In genomic region chr3:21645121-21645897, GRCh38 we compare ENCODE assay signal across 13 cellular contexts.
DNase-seq lines count a peak whose midpoint lies in the region; ATAC-seq, FAIRE-seq and TF ChIP-seq lines count a peak whose summit lies in the region.
"Had no signal": no experiment of that assay in that cellular context is flagged by ENCODE, and none has a peak within 500 bp of the region (broad histone marks: within the 10 kb centered on the region; RNA-seq: fewer than 3 reads in every experiment).

No MANE protein-coding gene starts in this region.

- TF ChIP-seq CTCF in MCF 10A (IDR thresholded peaks at IDR 0.05; ENCODE audit: unreplicated experiment) (no peak), mammary epithelial cell (conservative IDR thresholded peaks at IDR 0.05 in 1 of 2, IDR thresholded peaks at IDR 0.05 in 1 of 2; ENCODE audit: extremely low read depth in 1 of 2, insufficient read depth in 1 of 2, low read depth in 1 of 2, low read length in 2 of 2) (no peak), fibroblast of pulmonary artery (IDR thresholded peaks at IDR 0.05; ENCODE audit: low read length, missing control alignments) (no peak), tibial artery (IDR thresholded peaks at IDR 0.05) (no peak)

- 79% methylated on average over 4 of the region's 4 CpGs for whole genome bisulfite sequencing in mammary epithelial cell (ENCODE audit: low coverage, missing lambda C conversion rate)

- POLR2A ChIA-PET in MCF 10A (lab: Yijun Ruan, JAX) = interaction anchor here (0.7 to 0.8 kb wide), 2 partner anchors 9 to 12 kb away, joined by 4 to 5 read pairs; no protein-coding TSS in a partner anchor

- no peaks in the 10 kb centered on the region for H4K20me1 ChIP-seq in mammary epithelial cell (ENCODE audit: insufficient read depth, low read length)

- H3K4me3 ChIP-seq in mammary epithelial cell (replicated peaks in 1 of 3; ENCODE audit: insufficient read depth in 1 of 3, low read depth in 2 of 3, low read length in 3 of 3) (no peak overlapping the region), fibroblast of pulmonary artery (replicated peaks; ENCODE audit: low read depth, low read length) (no peak overlapping the region), tibial artery (peak overlapping the region in 1 of 2 donors; percentile 20)
- H3K4me3 ChIP-seq: A549 had no signal

- peak overlapping the region; percentile 61 for H3K27ac Mint-ChIP-seq in MCF 10A (ENCODE audit: low read depth, unreplicated experiment)

- H3K36me3 ChIP-seq in mammary epithelial cell (ENCODE audit: insufficient read depth, low read length) (no peaks in the 10 kb centered on the region), tibial artery (no peaks in the 10 kb centered on the region)

- DNase-seq in MCF 10A (ENCODE audit: unreplicated experiment) (peak; percentile 32), mammary epithelial cell (no peak), fibroblast of pulmonary artery (ENCODE audit: low read depth) (peak; percentile 63), myocyte (ENCODE audit: low read depth) (peak; percentile 85), tibial artery (peak; percentile 57 to 86), GM19239 (ENCODE audit: insufficient read length, low spot score) (no peak)
- no peak for DNase-seq in activated effector memory CD4-positive, alpha-beta T cell treated with anti-CD3 and anti-CD28 coated beads, Interleukin-2, amount 50 U/mL, for 16 hours
- DNase-seq: islet precursor cell, MM.1S, T-helper 9 cell had no signal

- H3K27me3 ChIP-seq in mammary epithelial cell (ENCODE audit: insufficient read depth, low read length) (no peaks in the 10 kb centered on the region), tibial artery (no peaks in the 10 kb centered on the region)

- no TSS peak for BruUV-seq in MCF 10A (replicated peaks; lab: Mats Ljungman, UMichigan)
- BruUV-seq in mammary epithelial cell (replicated peaks; lab: Mats Ljungman, UMichigan) = no TSS peak

- H2AFZ ChIP-seq in mammary epithelial cell (ENCODE audit: low read depth, low read length) = no peak overlapping the region

- H3K9ac ChIP-seq in mammary epithelial cell (ENCODE audit: insufficient read depth, low read length) = no peak overlapping the region

- no peak overlapping the region for H3K4me2 ChIP-seq in mammary epithelial cell (ENCODE audit: insufficient read depth, low read depth, low read length)
- H3K4me2 ChIP-seq: A549 had no signal

- H3K27ac ChIP-seq in mammary epithelial cell (ENCODE audit: insufficient read depth, low read depth, low read length) (no peak overlapping the region), tibial artery (peak overlapping the region; percentile 73 to 82)
- H3K27ac ChIP-seq: A549 had no signal

- H3K27me3 Mint-ChIP-seq in MCF 10A (ENCODE audit: insufficient read depth, unreplicated experiment) = no peaks in the 10 kb centered on the region

- H3K4me1 ChIP-seq in mammary epithelial cell (ENCODE audit: insufficient read depth, low read length) (no peaks in the 10 kb centered on the region), tibial artery (peaks cover 0 to 45% (median 11%) of the 10 kb centered on the region in 4 donors)
- H3K4me1 ChIP-seq: A549 had no signal

- no peak overlapping the region for H3K4me3 Mint-ChIP-seq in MCF 10A (ENCODE audit: unreplicated experiment)

- peaks cover 8% of the 10 kb centered on the region for H3K4me1 Mint-ChIP-seq in MCF 10A (ENCODE audit: insufficient read depth, unreplicated experiment)

- intact Hi-C loops in MCF 10A (cut with micrococcal nuclease) (no loop called here), mammary epithelial cell (cut with micrococcal nuclease) (no loop called here), tibial artery (cut with DNase I; ENCODE audit: low total_unique reads) (no loop called here)

- dilution Hi-C loops in mammary epithelial cell (cut with HindIII; ENCODE audit: low sequenced_read_pairs) = no loop called here

- in situ Hi-C loops in mammary epithelial cell (cut with MboI; ENCODE audit: low sequenced_read_pairs in 2 of 2) = no loop called here

- CTCF ChIA-PET in MCF 10A (lab: Yijun Ruan, JAX) (no interaction called here), mammary epithelial cell (lab: Charles Lee; ENCODE audit: low non-redundant PET) (no interaction called here)

- ATAC-seq in GM18519 (IDR thresholded peaks at IDR 0.05; ENCODE audit: low FRiP score, unreplicated experiment) = no peak
- ATAC-seq: A549 had no signal

- FAIRE-seq in GM19239 (lab: Jason Lieb, UNC) = no peak
- FAIRE-seq: A549, GM18507 had no signal

- H3K36me3 Mint-ChIP-seq in MCF 10A (ENCODE audit: insufficient read depth, unreplicated experiment) = no peaks in the 10 kb centered on the region

- H3K9me3 ChIP-seq in mammary epithelial cell (replicated peaks; ENCODE audit: insufficient read depth, low read length) = no peaks in the 10 kb centered on the region
- no peaks in the 10 kb centered on the region for H3K9me3 ChIP-seq in tibial artery
- H3K9me3 ChIP-seq: A549 had no signal

- H3K79me2 ChIP-seq in mammary epithelial cell (ENCODE audit: insufficient read depth, low read length) = no peaks in the 10 kb centered on the region

- H3K9me3 Mint-ChIP-seq in MCF 10A (ENCODE audit: unreplicated experiment) = no peaks in the 10 kb centered on the region

Comparison
In these comparisons a context has a peak if more than half of its experiments do, and no peak if none do; other contexts are left out.
1. DNase-seq: peak in MCF 10A (single experiment), fibroblast of pulmonary artery (single experiment), myocyte (single experiment) and tibial artery (2 of 2); none in mammary epithelial cell (single experiment), activated effector memory CD4-positive, alpha-beta T cell treated with anti-CD3 and anti-CD28 coated beads, Interleukin-2, amount 50 U/mL, for 16 hours (single experiment) and GM19239 (single experiment).